In genomic region chr2:84782717-84783442, GRCh38 we compare ENCODE assay signal across 11 cellular contexts.
DNase-seq lines count a peak whose midpoint lies in the region; ATAC-seq and TF ChIP-seq lines count a peak whose summit lies in the region.
"Had no signal": no experiment of that assay in that cellular context is flagged by ENCODE, and none has a peak within 500 bp of the region (broad histone marks: within the 10 kb centered on the region; RNA-seq: fewer than 3 reads in every experiment).

No MANE protein-coding gene starts in this region.

- no peak overlapping the region for H3K9ac ChIP-seq in H9 (ENCODE audit: extremely low read depth, insufficient read length, low read length)

- H2BK20ac ChIP-seq in H9 (ENCODE audit: low read depth, low read length, poor library complexity, severe bottlenecking), result no peak overlapping the region

- H4K20me1 ChIP-seq in H9 (ENCODE audit: control insufficient read depth, insufficient read depth, insufficient read length), result no peaks in the 10 kb centered on the region

- H2BK5ac ChIP-seq in H9 (ENCODE audit: insufficient read length, low read length), result no peak overlapping the region

- DNase-seq in CD8-positive, alpha-beta T cell, result peak in 5 of 7 experiments; percentile 15 to 71 (median 38)
- no peak for DNase-seq in H9
- DNase-seq in activated CD4-positive, alpha-beta memory T cell treated with anti-CD3 and anti-CD28 coated beads, Interleukin-2, amount 10 ng/mL, durations not matched to agents 7 days and 5 days, result peak; percentile 58
- no peak for DNase-seq in lower lobe of right lung
- no peak for DNase-seq in D341Med (ENCODE audit: low spot score)
- no peak for DNase-seq in cerebellum (ENCODE audit: low spot score)
- DNase-seq: cerebellar nuclear complex, gastrocnemius medialis, NCI-H1105 had no signal

- H3T11ph ChIP-seq in H9 (ENCODE audit: low read length), result no peak overlapping the region

- no CpG with 5 or more reads among the region's 1 CpG for WGBS in H9 (ENCODE audit: extremely low coverage, insufficient read length, low lambda C conversion rate)

- H3K23ac ChIP-seq in H9 (ENCODE audit: insufficient read length, low read depth, low read length), result no peak overlapping the region

- no peak overlapping the region for H3K14ac ChIP-seq in H9 (ENCODE audit: insufficient read depth, low read length)

- no peak overlapping the region for H3K4ac ChIP-seq in H9 (ENCODE audit: low read depth, low read length)

- H2AFZ ChIP-seq in H9 (ENCODE audit: low read length), result peak overlapping the region; percentile 52

- peak; percentile 75 for ATAC-seq in CD8-positive, alpha-beta T cell
- ATAC-seq in lower lobe of right lung (peak; percentile 42 to 65), HG02884 (IDR thresholded peaks at IDR 0.05; ENCODE audit: unreplicated experiment) (no peak), GM18858 (IDR thresholded peaks at IDR 0.05; ENCODE audit: unreplicated experiment) (no peak)
- ATAC-seq: gastrocnemius medialis had no signal

- H3K27me3 ChIP-seq in CD8-positive, alpha-beta T cell (ENCODE audit: insufficient read depth, low read length), result no peaks in the 10 kb centered on the region
- H3K27me3 ChIP-seq in H9 (ENCODE audit: insufficient read depth, low read length) (no peaks in the 10 kb centered on the region), lower lobe of right lung (ENCODE audit: low read depth) (no peaks in the 10 kb centered on the region)
- H3K27me3 ChIP-seq: gastrocnemius medialis had no signal

- peaks cover 81% of the 10 kb centered on the region for H3K4me1 Mint-ChIP-seq in CD8-positive, alpha-beta T cell (ENCODE audit: low read depth)
- peaks cover 7 to 11% of the 10 kb centered on the region in 2 experiments for H3K4me1 Mint-ChIP-seq in H9
- peaks cover 67% of the 10 kb centered on the region for H3K4me1 Mint-ChIP-seq in activated CD4-positive, alpha-beta memory T cell treated with anti-CD3 and anti-CD28 coated beads, Interleukin-2, amount 10 ng/mL, durations not matched to agents 7 days and 5 days

- peak overlapping the region; percentile 68 for H3K4me3 Mint-ChIP-seq in CD8-positive, alpha-beta T cell
- H3K4me3 Mint-ChIP-seq in H9, result no peak overlapping the region
- H3K4me3 Mint-ChIP-seq in activated CD4-positive, alpha-beta memory T cell treated with anti-CD3 and anti-CD28 coated beads, Interleukin-2, amount 10 ng/mL, durations not matched to agents 7 days and 5 days, result peak overlapping the region; percentile 38

- H3K36me3 ChIP-seq in CD8-positive, alpha-beta T cell (ENCODE audit: insufficient read depth, low read length), result no peaks in the 10 kb centered on the region
- H3K36me3 ChIP-seq in lower lobe of right lung, result no peaks in the 10 kb centered on the region
- H3K36me3 ChIP-seq: gastrocnemius medialis had no signal

- peak overlapping the region; percentile 89 for H3K27ac Mint-ChIP-seq in CD8-positive, alpha-beta T cell
- H3K27ac Mint-ChIP-seq in H9, result no peak overlapping the region
- peak overlapping the region; percentile 97 for H3K27ac Mint-ChIP-seq in activated CD4-positive, alpha-beta memory T cell treated with anti-CD3 and anti-CD28 coated beads, Interleukin-2, amount 10 ng/mL, durations not matched to agents 7 days and 5 days

- no peaks in the 10 kb centered on the region for H3K9me3 ChIP-seq in CD8-positive, alpha-beta T cell (ENCODE audit: low read length)
- H3K9me3 ChIP-seq in H9 (ENCODE audit: control insufficient read depth, low read depth, low read length), result no peaks in the 10 kb centered on the region
- no peaks in the 10 kb centered on the region for H3K9me3 ChIP-seq in lower lobe of right lung
- H3K9me3 ChIP-seq: gastrocnemius medialis had no signal

- no peak overlapping the region for H2BK12ac ChIP-seq in H9 (ENCODE audit: insufficient read length, low read depth, low read length)

- no peaks in the 10 kb centered on the region for H3K27me3 Mint-ChIP-seq in CD8-positive, alpha-beta T cell (ENCODE audit: low read depth)
- no peaks in the 10 kb centered on the region for H3K27me3 Mint-ChIP-seq in H9 (ENCODE audit: low read depth)
- peaks cover 2% of the 10 kb centered on the region for H3K27me3 Mint-ChIP-seq in activated CD4-positive, alpha-beta memory T cell treated with anti-CD3 and anti-CD28 coated beads, Interleukin-2, amount 10 ng/mL, durations not matched to agents 7 days and 5 days

- H3K4me3 ChIP-seq in CD8-positive, alpha-beta T cell (ENCODE audit: low read depth, low read length), result no peak overlapping the region
- H3K4me3 ChIP-seq in lower lobe of right lung, result no peak overlapping the region
- H3K4me3 ChIP-seq: gastrocnemius medialis had no signal

- H4K8ac ChIP-seq in H9 (replicated peaks; ENCODE audit: insufficient read length, low read depth, low read length), result no peak overlapping the region

- H3K79me1 ChIP-seq in H9 (ENCODE audit: insufficient read depth, low read depth, low read length, poor library complexity, severe bottlenecking), result no peaks in the 10 kb centered on the region

- POLR2A ChIA-PET in CD8-positive, alpha-beta T cell (lab: Charles Lee), result interaction anchor here (0.6 to 2.5 kb wide), 18 partner anchors 13 to 155 kb away, joined by 3 to 14 read pairs (median 3); partner anchors contain the start of gene TRABD2A
- POLR2A ChIA-PET in activated CD4-positive, alpha-beta memory T cell treated with anti-CD3 and anti-CD28 coated beads, Interleukin-2, amount 10 ng/mL, durations not matched to agents 7 days and 5 days (lab: Charles Lee), result interaction anchor here (0.9 to 5.9 kb wide), 20 partner anchors 10 to 756 kb away, joined by 3 to 66 read pairs (median 9); partner anchors contain the start of genes MAT2A, SUCLG1, TMSB10 and TRABD2A

- no peak overlapping the region for H4K91ac ChIP-seq in H9 (ENCODE audit: insufficient read length, low read depth, low read length)

- no peak overlapping the region for H4K5ac ChIP-seq in H9 (ENCODE audit: insufficient read length, low read depth, low read length)

- H3K56ac ChIP-seq in H9 (ENCODE audit: insufficient read length, low read depth, low read length), result no peak overlapping the region

- no peaks in the 10 kb centered on the region for H3K23me2 ChIP-seq in H9 (ENCODE audit: insufficient read length, low read depth, low read length, poor library complexity, severe bottlenecking)

- peaks cover 3% of the 10 kb centered on the region for H3K36me3 Mint-ChIP-seq in CD8-positive, alpha-beta T cell
- no peaks in the 10 kb centered on the region for H3K36me3 Mint-ChIP-seq in H9 (ENCODE audit: insufficient read depth in 1 of 3, low read depth in 3 of 3)
- H3K36me3 Mint-ChIP-seq in activated CD4-positive, alpha-beta memory T cell treated with anti-CD3 and anti-CD28 coated beads, Interleukin-2, amount 10 ng/mL, durations not matched to agents 7 days and 5 days (ENCODE audit: low read depth), result peaks cover 34% of the 10 kb centered on the region

- no peak for TF ChIP-seq CTCF in CD8-positive, alpha-beta T cell (IDR thresholded peaks at IDR 0.05)
- TF ChIP-seq CTCF in H9 (conservative IDR thresholded peaks at IDR 0.05) (no peak), lower lobe of right lung (IDR thresholded peaks at IDR 0.05) (no peak)

- no peak overlapping the region for H3K18ac ChIP-seq in H9 (ENCODE audit: insufficient read length, low read depth, low read length)

- intact Hi-C loops in CD8-positive, alpha-beta T cell (cut with DNase I, micrococcal nuclease), result loop anchor here (1.0 to 5.0 kb wide), 9 partner anchors 10 to 266 kb away; partner anchors contain the start of gene DNAH6 (in 1 of the 2)
- intact Hi-C loops in lower lobe of right lung (cut with DNase I), result no loop called here

- H2BK120ac ChIP-seq in H9 (ENCODE audit: low read depth, low read length, poor library complexity, severe bottlenecking), result no peak overlapping the region

- H2BK15ac ChIP-seq in H9 (ENCODE audit: low read depth, low read length), result no peak overlapping the region

- H3K9me3 Mint-ChIP-seq in CD8-positive, alpha-beta T cell, result peaks cover 9% of the 10 kb centered on the region
- H3K9me3 Mint-ChIP-seq in H9, result no peaks in the 10 kb centered on the region
- peaks cover 15% of the 10 kb centered on the region for H3K9me3 Mint-ChIP-seq in activated CD4-positive, alpha-beta memory T cell treated with anti-CD3 and anti-CD28 coated beads, Interleukin-2, amount 10 ng/mL, durations not matched to agents 7 days and 5 days

- H3K4me1 ChIP-seq in CD8-positive, alpha-beta T cell (ENCODE audit: insufficient read depth, low read length), result peaks cover 69% of the 10 kb centered on the region
- H3K4me1 ChIP-seq in H9 (ENCODE audit: insufficient read depth, low read length) (peaks cover 2% of the 10 kb centered on the region; the same call in 1 of the 2 replicates), lower lobe of right lung (peaks cover 6% of the 10 kb centered on the region)
- H3K4me1 ChIP-seq: gastrocnemius medialis had no signal

- H3K27ac ChIP-seq in CD8-positive, alpha-beta T cell (ENCODE audit: low read depth, low read length), result peak overlapping the region; percentile 42
- H3K27ac ChIP-seq in H9 (ENCODE audit: insufficient read length, low read depth, low read length) (no peak overlapping the region), lower lobe of right lung (peak overlapping the region; percentile 12)
- H3K27ac ChIP-seq: gastrocnemius medialis had no signal

- no peak overlapping the region for H3K4me2 ChIP-seq in H9 (ENCODE audit: insufficient read depth, insufficient read length, low read length)

- no peaks in the 10 kb centered on the region for H3K79me2 ChIP-seq in H9 (ENCODE audit: insufficient read depth, low read length)

- CTCF ChIA-PET in CD8-positive, alpha-beta T cell (lab: Charles Lee), result interaction anchor here (0.5 to 1.5 kb wide), 14 partner anchors 9 to 143 kb away, joined by 3 to 7 read pairs (median 4); partner anchors contain the start of gene TRABD2A
- CTCF ChIA-PET in activated CD4-positive, alpha-beta memory T cell treated with anti-CD3 and anti-CD28 coated beads, Interleukin-2, amount 10 ng/mL, durations not matched to agents 7 days and 5 days (lab: Charles Lee), result interaction anchor here (0.7 to 2.7 kb wide), 7 partner anchors 42 to 143 kb away, joined by 3 to 18 read pairs (median 4); no protein-coding TSS in a partner anchor

- no peak overlapping the region for H2AK5ac ChIP-seq in H9 (ENCODE audit: insufficient read length, low read length)

Comparison
In these comparisons a context has a peak if more than half of its experiments do, and no peak if none do; other contexts are left out.
1. ATAC-seq: peak in CD8-positive, alpha-beta T cell (single experiment) and lower lobe of right lung (2 of 2); none in HG02884 (single experiment) and GM18858 (single experiment).
2. DNase-seq: peak in CD8-positive, alpha-beta T cell (5 of 7) and activated CD4-positive, alpha-beta memory T cell treated with anti-CD3 and anti-CD28 coated beads, Interleukin-2, amount 10 ng/mL, durations not matched to agents 7 days and 5 days (single experiment); none in H9 (single experiment), lower lobe of right lung (single experiment), D341Med (single experiment) and cerebellum (single experiment).
3. H3K27ac Mint-ChIP-seq: peak in CD8-positive, alpha-beta T cell (single experiment) and activated CD4-positive, alpha-beta memory T cell treated with anti-CD3 and anti-CD28 coated beads, Interleukin-2, amount 10 ng/mL, durations not matched to agents 7 days and 5 days (single experiment); none in H9 (0 of 3).
4. H3K4me3 Mint-ChIP-seq: peak in CD8-positive, alpha-beta T cell (single experiment) and activated CD4-positive, alpha-beta memory T cell treated with anti-CD3 and anti-CD28 coated beads, Interleukin-2, amount 10 ng/mL, durations not matched to agents 7 days and 5 days (single experiment); none in H9 (0 of 2).